15 cellular contexts compared by ENCODE assay signal in the genomic region with DNA sequence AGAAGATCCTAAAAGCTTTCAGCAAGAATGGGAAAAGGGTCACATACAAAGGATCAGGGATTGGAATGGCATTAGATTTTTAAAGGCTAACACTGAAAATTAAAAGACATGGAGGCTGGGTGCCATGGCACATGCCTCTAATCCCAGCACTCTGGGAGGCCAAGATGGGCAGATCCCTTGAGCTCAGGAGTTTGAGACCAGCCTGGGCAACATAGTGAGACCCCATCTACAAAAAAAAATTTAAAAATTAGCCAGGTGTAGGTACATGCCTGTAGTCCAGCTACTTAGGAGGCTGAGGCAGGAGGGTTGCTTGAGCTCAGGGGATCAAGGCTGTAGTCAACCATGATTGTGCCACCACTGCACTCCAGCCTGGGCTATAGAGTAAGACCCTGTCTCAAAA. TPM values are rescaled to one million over a fixed set of nuclear protein-coding genes. Genes with fewer than 3 reads are reported as not detected.
DNase-seq lines count a peak whose midpoint lies in the region; ATAC-seq, FAIRE-seq and TF ChIP-seq lines count a peak whose summit lies in the region.
"Had no signal": no experiment of that assay in that cellular context is flagged by ENCODE, and none has a peak within 500 bp of the region (broad histone marks: within the 10 kb centered on the region; RNA-seq: fewer than 3 reads in every experiment).

No MANE protein-coding gene starts in this region.

- no peak for DNase-seq in HepG2 (ENCODE audit: low spot score)
- no peak for DNase-seq in right lobe of liver
- DNase-seq in DMS153 treated with DMSO at 0.1 percent for 48 hours (lab: John Stamatoyannopoulos, UW; ENCODE audit: unreplicated experiment) = no peak
- DNase-seq in osteoblast (ENCODE audit: insufficient read length, low spot score, missing footprints) = no peak
- DNase-seq: 8988T; CD4-positive, alpha-beta memory T cell; DMS153; DMS79 treated with DMSO at 0.1 percent for 48 hours; GF-D8; GOT3; H9 had no signal

- TF ChIP-seq POLR2A in HepG2 (IDR thresholded peaks at IDR 0.05; ENCODE audit: insufficient read depth in 1 of 2, low read depth in 2 of 2, low read length in 2 of 2) = no peak
- no peak for TF ChIP-seq POLR2A in right lobe of liver (IDR thresholded peaks at IDR 0.05)

- no peak overlapping the region for H3K9ac ChIP-seq in HepG2 (ENCODE audit: insufficient read depth, low read depth, low read length)
- H3K9ac ChIP-seq: BLaER1 had no signal

- H3K4me2 ChIP-seq in HepG2 (ENCODE audit: low read depth, low read length) = no peak overlapping the region
- no peak overlapping the region for H3K4me2 ChIP-seq in osteoblast (ENCODE audit: insufficient read depth, low read length)
- H3K4me2 ChIP-seq: BLaER1 had no signal

- H2AFZ ChIP-seq in HepG2 (ENCODE audit: low read length) (no peak overlapping the region), osteoblast (ENCODE audit: low read length) (no peak overlapping the region)

- intact Hi-C loops in HepG2 (cut with micrococcal nuclease; ENCODE audit: unreplicated experiment) (no loop called here), right lobe of liver (cut with DNase I) (no loop called here)

- H3K27ac ChIP-seq in HepG2 (ENCODE audit: extremely low read length, insufficient read depth, low read length) = no peak overlapping the region
- H3K27ac ChIP-seq in right lobe of liver = no peak overlapping the region
- no peak overlapping the region for H3K27ac ChIP-seq in osteoblast (ENCODE audit: low read depth, low read length)
- H3K27ac ChIP-seq: BLaER1 had no signal

- CTCF ChIA-PET in HepG2 (lab: Yijun Ruan, JAX; ENCODE audit: low intra/inter-chr PET ratio, low total read pairs) = no interaction called here

- H3K79me2 ChIP-seq in HepG2 (ENCODE audit: insufficient read depth, low read length) (no peaks in the 10 kb centered on the region), osteoblast (ENCODE audit: insufficient read depth, low read length) (no peaks in the 10 kb centered on the region)

- no peaks in the 10 kb centered on the region for H3K36me3 ChIP-seq in HepG2 (replicated peaks in 1 of 2; ENCODE audit: control insufficient read depth in 1 of 2, insufficient read depth in 2 of 2, low read length in 2 of 2)
- no peaks in the 10 kb centered on the region for H3K36me3 ChIP-seq in right lobe of liver
- no peaks in the 10 kb centered on the region for H3K36me3 ChIP-seq in osteoblast (ENCODE audit: insufficient read depth, low read length)
- H3K36me3 ChIP-seq: BLaER1 had no signal

- ATAC-seq in HepG2 (no peak), right lobe of liver (no peak)

- POLR2A ChIA-PET in HepG2 (lab: Yijun Ruan, JAX) = no interaction called here

- in situ Hi-C loops in HepG2 (cut with HindIII; ENCODE audit: extremely low pct_ligation_motif_present, low pct_unique_long_range_greater_than_20kb) = no loop called here

- H3K9me3 ChIP-seq in HepG2 (ENCODE audit: low read length) = no peaks in the 10 kb centered on the region
- H3K9me3 ChIP-seq in right lobe of liver = no peaks in the 10 kb centered on the region
- no peaks in the 10 kb centered on the region for H3K9me3 ChIP-seq in osteoblast (ENCODE audit: low read depth, low read length)
- H3K9me3 ChIP-seq: BLaER1 had no signal

- H4K20me1 ChIP-seq in HepG2 (ENCODE audit: insufficient read depth, low read length) (no peaks in the 10 kb centered on the region), osteoblast (ENCODE audit: insufficient read depth, low read length) (no peaks in the 10 kb centered on the region)
- H4K20me1 ChIP-seq: BLaER1 had no signal

- no peaks in the 10 kb centered on the region for H3K27me3 ChIP-seq in HepG2 (ENCODE audit: control insufficient read depth in 1 of 2, insufficient read depth in 2 of 2, low read length in 2 of 2)
- H3K27me3 ChIP-seq in right lobe of liver = no peaks in the 10 kb centered on the region
- H3K27me3 ChIP-seq in osteoblast (ENCODE audit: insufficient read depth, low read length) = no peaks in the 10 kb centered on the region
- H3K27me3 ChIP-seq: BLaER1 had no signal

- no peak for TF ChIP-seq RAD21 in HepG2 (CRISPR knock-in tag; IDR thresholded peaks at IDR 0.05)

- peaks cover 17% of the 10 kb centered on the region for H3K4me1 ChIP-seq in HepG2 (ENCODE audit: insufficient read depth, low read length)
- no peaks in the 10 kb centered on the region for H3K4me1 ChIP-seq in right lobe of liver
- no peaks in the 10 kb centered on the region for H3K4me1 ChIP-seq in osteoblast (ENCODE audit: insufficient read depth, low read length)
- H3K4me1 ChIP-seq: BLaER1 had no signal

- TF ChIP-seq EP300 in HepG2 (IDR thresholded peaks at IDR 0.05; ENCODE audit: low read depth in 2 of 2, low read length in 2 of 2) (no peak), HepG2 (CRISPR knock-in tag; IDR thresholded peaks at IDR 0.05; ENCODE audit: borderline replicate concordance) (no peak)

- no TSS peak for BruUV-seq in HepG2 (replicated peaks; lab: Mats Ljungman, UMichigan)

- TF ChIP-seq CTCF in HepG2 (CRISPR knock-in tag; IDR thresholded peaks at IDR 0.05) (no peak), right lobe of liver (IDR thresholded peaks at IDR 0.05) (no peak), osteoblast (IDR thresholded peaks at IDR 0.05; ENCODE audit: extremely low read depth, low read depth, low read length) (no peak)

- H3K4me3 ChIP-seq in HepG2 (replicated peaks in 1 of 3; ENCODE audit: insufficient read depth in 1 of 3, low read depth in 2 of 3, low read length in 3 of 3) (no peak overlapping the region), right lobe of liver (no peak overlapping the region), osteoblast (ENCODE audit: insufficient read depth, low read length) (no peak overlapping the region)
- H3K4me3 ChIP-seq: BLaER1 had no signal

- FAIRE-seq in HepG2 (lab: Jason Lieb, UNC) = no peak

RNA-seq across cellular contexts. Expression of gene LURAP1, which starts 12.4 kb away (rescaled TPM):
- 0.07 and 0.10 TPM in 2 replicates for total RNA-seq in HepG2 (2016; rRNA removed; fragmentation: Illumina TruSeq; extraction: Trizol)
- 0.10 TPM in 1 of 2 replicates, not detected in the other for total RNA-seq in HepG2 (2016; cell fraction: cytosol; rRNA removed; fragmentation: Illumina TruSeq; extraction: Trizol; ENCODE audit: low read depth)
- 0.09 TPM in 1 of 2 replicates, not detected in the other for total RNA-seq in HepG2 (2016; cell fraction: insoluble cytoplasmic fraction; rRNA removed; fragmentation: Illumina TruSeq; extraction: Trizol)
- 0.10 and 0.19 TPM in 2 replicates for total RNA-seq in HepG2 (2016; cell fraction: membrane; rRNA removed; fragmentation: Illumina TruSeq; extraction: Trizol)
- total RNA-seq in HepG2 (2016; cell fraction: nucleus; rRNA removed; fragmentation: Illumina TruSeq; extraction: Trizol) = not detected in 2 replicates
- polyA plus RNA-seq in HepG2 (2011; rRNA removed) = 0.05 and 0.09 TPM in 2 replicates
- polyA plus RNA-seq in HepG2 (2011; cell fraction: cytosol; rRNA removed) = 0.07 TPM in 1 of 2 replicates, not detected in the other
- 0.07 TPM in 1 of 2 replicates, not detected in the other for polyA plus RNA-seq in HepG2 (2011; cell fraction: nucleus; rRNA removed)
- polyA plus RNA-seq in HepG2 (2012) = not detected in 2 replicates
- 0.09 TPM in 1 of 2 replicates, not detected in the other for polyA plus RNA-seq in HepG2 (2016; cell fraction: cytosol; fragmentation: Illumina TruSeq; extraction: Trizol; ENCODE audit: low read depth)
- 0.32 TPM in 1 of 2 replicates, not detected in the other for polyA plus RNA-seq in HepG2 (2016; cell fraction: insoluble cytoplasmic fraction; fragmentation: Illumina TruSeq; extraction: Trizol; ENCODE audit: low read depth)
- polyA plus RNA-seq in HepG2 (2016; cell fraction: membrane; fragmentation: Illumina TruSeq; extraction: Trizol; ENCODE audit: low read depth) = 0.09 TPM in 1 of 2 replicates, not detected in the other
- 0.24 TPM in 1 of 2 replicates, not detected in the other for polyA plus RNA-seq in HepG2 (2016; cell fraction: nucleus; fragmentation: Illumina TruSeq; extraction: Trizol; ENCODE audit: insufficient read depth, low read depth)
- polyA minus RNA-seq in HepG2 (2011; rRNA and poly(A)+ RNA removed; ENCODE audit: low replicate concordance) = 0.20 TPM in 1 of 2 replicates, not detected in the other
- not detected in 2 replicates for polyA minus RNA-seq in HepG2 (2011; cell fraction: cytosol; rRNA and poly(A)+ RNA removed)
- polyA minus RNA-seq in HepG2 (2011; cell fraction: nucleus; rRNA and poly(A)+ RNA removed) = 0.26 and 0.37 TPM in 2 replicates
- total RNA-seq in right lobe of liver = 1 to 10 TPM in 1 of 6 experiments, under 1 TPM in 5; 0.17 to 1.4 (median 0.31) TPM
- 4.1 and 4.3 TPM in 2 replicates for total RNA-seq in osteoblast
- polyA plus RNA-seq: CD14-positive monocyte had no signal

RNA-seq across cellular contexts. Expression of gene POMGNT1, which starts 17.3 kb away (rescaled TPM):
- 25.5 and 33.9 TPM in 2 replicates for total RNA-seq in HepG2 (2016; rRNA removed; fragmentation: Illumina TruSeq; extraction: Trizol)
- 16.0 and 17.5 TPM in 2 replicates for total RNA-seq in HepG2 (2016; cell fraction: cytosol; rRNA removed; fragmentation: Illumina TruSeq; extraction: Trizol; ENCODE audit: low read depth)
- total RNA-seq in HepG2 (2016; cell fraction: insoluble cytoplasmic fraction; rRNA removed; fragmentation: Illumina TruSeq; extraction: Trizol) = 21.6 and 40.7 TPM in 2 replicates
- 39.7 and 42.0 TPM in 2 replicates for total RNA-seq in HepG2 (2016; cell fraction: membrane; rRNA removed; fragmentation: Illumina TruSeq; extraction: Trizol)
- 33.0 and 37.8 TPM in 2 replicates for total RNA-seq in HepG2 (2016; cell fraction: nucleus; rRNA removed; fragmentation: Illumina TruSeq; extraction: Trizol)
- polyA plus RNA-seq in HepG2 (2011; rRNA removed) = 46.8 and 60.2 TPM in 2 replicates
- polyA plus RNA-seq in HepG2 (2011; cell fraction: cytosol; rRNA removed) = 45.3 and 46.5 TPM in 2 replicates
- polyA plus RNA-seq in HepG2 (2011; cell fraction: nucleus; rRNA removed) = 90.5 and 95.3 TPM in 2 replicates
- polyA plus RNA-seq in HepG2 (2012) = 26.4 and 33.1 TPM in 2 replicates
- 15.1 and 15.4 TPM in 2 replicates for polyA plus RNA-seq in HepG2 (2016; cell fraction: cytosol; fragmentation: Illumina TruSeq; extraction: Trizol; ENCODE audit: low read depth)
- polyA plus RNA-seq in HepG2 (2016; cell fraction: insoluble cytoplasmic fraction; fragmentation: Illumina TruSeq; extraction: Trizol; ENCODE audit: low read depth) = 20.8 and 21.4 TPM in 2 replicates
- 32.6 and 33.3 TPM in 2 replicates for polyA plus RNA-seq in HepG2 (2016; cell fraction: membrane; fragmentation: Illumina TruSeq; extraction: Trizol; ENCODE audit: low read depth)
- polyA plus RNA-seq in HepG2 (2016; cell fraction: nucleus; fragmentation: Illumina TruSeq; extraction: Trizol; ENCODE audit: insufficient read depth, low read depth) = 62.5 and 72.6 TPM in 2 replicates
- polyA minus RNA-seq in HepG2 (2011; rRNA and poly(A)+ RNA removed; ENCODE audit: low replicate concordance) = 56.2 and 61.9 TPM in 2 replicates
- polyA minus RNA-seq in HepG2 (2011; cell fraction: cytosol; rRNA and poly(A)+ RNA removed) = 15.2 and 19.3 TPM in 2 replicates
- 26.4 and 33.8 TPM in 2 replicates for polyA minus RNA-seq in HepG2 (2011; cell fraction: nucleus; rRNA and poly(A)+ RNA removed)
- 10 to 100 TPM; 26.9 to 47.4 (median 38.8) TPM for total RNA-seq in right lobe of liver
- 43.9 and 45.6 TPM in 2 replicates for total RNA-seq in osteoblast

RNA-seq across cellular contexts. Expression of gene RAD54L, which starts 32.1 kb away (rescaled TPM):
- total RNA-seq in HepG2 (2016; rRNA removed; fragmentation: Illumina TruSeq; extraction: Trizol) (30.0 and 30.1 TPM in 2 replicates), right lobe of liver (1 to 10 TPM in 1 of 6 experiments, under 1 TPM in 5; 0.27 to 2.5 (median 0.70) TPM), osteoblast (0.59 and 1.4 TPM in 2 replicates)
- total RNA-seq in HepG2 (2016; cell fraction: cytosol; rRNA removed; fragmentation: Illumina TruSeq; extraction: Trizol; ENCODE audit: low read depth) = 6.0 and 6.4 TPM in 2 replicates
- total RNA-seq in HepG2 (2016; cell fraction: insoluble cytoplasmic fraction; rRNA removed; fragmentation: Illumina TruSeq; extraction: Trizol) = 25.4 and 26.8 TPM in 2 replicates
- total RNA-seq in HepG2 (2016; cell fraction: membrane; rRNA removed; fragmentation: Illumina TruSeq; extraction: Trizol) = 16.3 and 17.5 TPM in 2 replicates
- total RNA-seq in HepG2 (2016; cell fraction: nucleus; rRNA removed; fragmentation: Illumina TruSeq; extraction: Trizol) = 30.2 and 34.5 TPM in 2 replicates
- polyA plus RNA-seq in HepG2 (2011; rRNA removed) = 8.1 and 10.2 TPM in 2 replicates
- polyA plus RNA-seq in HepG2 (2011; cell fraction: cytosol; rRNA removed) = 3.9 and 7.1 TPM in 2 replicates
- polyA plus RNA-seq in HepG2 (2011; cell fraction: nucleus; rRNA removed) = 30.4 and 45.7 TPM in 2 replicates
- polyA plus RNA-seq in HepG2 (2012) = 4.8 and 8.9 TPM in 2 replicates
- polyA plus RNA-seq in HepG2 (2016; cell fraction: cytosol; fragmentation: Illumina TruSeq; extraction: Trizol; ENCODE audit: low read depth) = 3.8 TPM in 2 replicates
- polyA plus RNA-seq in HepG2 (2016; cell fraction: insoluble cytoplasmic fraction; fragmentation: Illumina TruSeq; extraction: Trizol; ENCODE audit: low read depth) = 26.5 and 31.7 TPM in 2 replicates
- 6.5 and 9.4 TPM in 2 replicates for polyA plus RNA-seq in HepG2 (2016; cell fraction: membrane; fragmentation: Illumina TruSeq; extraction: Trizol; ENCODE audit: low read depth)
- 84.2 and 90.7 TPM in 2 replicates for polyA plus RNA-seq in HepG2 (2016; cell fraction: nucleus; fragmentation: Illumina TruSeq; extraction: Trizol; ENCODE audit: insufficient read depth, low read depth)
- polyA minus RNA-seq in HepG2 (2011; rRNA and poly(A)+ RNA removed; ENCODE audit: low replicate concordance) = 10.8 and 28.0 TPM in 2 replicates
- polyA minus RNA-seq in HepG2 (2011; cell fraction: cytosol; rRNA and poly(A)+ RNA removed) = 5.3 and 6.1 TPM in 2 replicates
- 8.3 and 15.1 TPM in 2 replicates for polyA minus RNA-seq in HepG2 (2011; cell fraction: nucleus; rRNA and poly(A)+ RNA removed)
- polyA plus RNA-seq: CD14-positive monocyte had no signal

RNA-seq across cellular contexts. Expression of gene P3R3URF, which starts 39.2 kb away (rescaled TPM):
- not detected in 2 replicates for total RNA-seq in HepG2 (2016; rRNA removed; fragmentation: Illumina TruSeq; extraction: Trizol)
- not detected in 2 replicates for total RNA-seq in HepG2 (2016; cell fraction: cytosol; rRNA removed; fragmentation: Illumina TruSeq; extraction: Trizol; ENCODE audit: low read depth)
- not detected in 2 replicates for total RNA-seq in HepG2 (2016; cell fraction: insoluble cytoplasmic fraction; rRNA removed; fragmentation: Illumina TruSeq; extraction: Trizol)
- total RNA-seq in HepG2 (2016; cell fraction: membrane; rRNA removed; fragmentation: Illumina TruSeq; extraction: Trizol) = not detected in 2 replicates
- not detected in 2 replicates for total RNA-seq in HepG2 (2016; cell fraction: nucleus; rRNA removed; fragmentation: Illumina TruSeq; extraction: Trizol)
- polyA plus RNA-seq in HepG2 (2011; rRNA removed) = not detected in 2 replicates
- not detected in 2 replicates for polyA plus RNA-seq in HepG2 (2011; cell fraction: cytosol; rRNA removed)
- not detected in 2 replicates for polyA plus RNA-seq in HepG2 (2011; cell fraction: nucleus; rRNA removed)
- not detected in 2 replicates for polyA plus RNA-seq in HepG2 (2012)
- polyA plus RNA-seq in HepG2 (2016; cell fraction: cytosol; fragmentation: Illumina TruSeq; extraction: Trizol; ENCODE audit: low read depth) = not detected in 2 replicates
- not detected in 2 replicates for polyA plus RNA-seq in HepG2 (2016; cell fraction: insoluble cytoplasmic fraction; fragmentation: Illumina TruSeq; extraction: Trizol; ENCODE audit: low read depth)
- not detected in 2 replicates for polyA plus RNA-seq in HepG2 (2016; cell fraction: membrane; fragmentation: Illumina TruSeq; extraction: Trizol; ENCODE audit: low read depth)
- polyA plus RNA-seq in HepG2 (2016; cell fraction: nucleus; fragmentation: Illumina TruSeq; extraction: Trizol; ENCODE audit: insufficient read depth, low read depth) = not detected in 2 replicates
- not detected in 2 replicates for polyA minus RNA-seq in HepG2 (2011; rRNA and poly(A)+ RNA removed; ENCODE audit: low replicate concordance)
- not detected in 2 replicates for polyA minus RNA-seq in HepG2 (2011; cell fraction: cytosol; rRNA and poly(A)+ RNA removed)
- polyA minus RNA-seq in HepG2 (2011; cell fraction: nucleus; rRNA and poly(A)+ RNA removed) = not detected in 2 replicates
- not detected for total RNA-seq in right lobe of liver
- total RNA-seq in osteoblast = not detected in 2 replicates
- total RNA-seq: A673; CD4-positive, alpha-beta memory T cell; H9 had no signal
- polyA plus RNA-seq: AG04450; CD14-positive monocyte; CD4-positive, alpha-beta memory T cell had no signal

RNA-seq across cellular contexts. Expression of gene TSPAN1, which starts 40.6 kb away (rescaled TPM):
- total RNA-seq in HepG2 (2016; rRNA removed; fragmentation: Illumina TruSeq; extraction: Trizol) (1.2 and 1.7 TPM in 2 replicates), right lobe of liver (1 to 10 TPM; 2.6 to 6.3 (median 3.6) TPM), osteoblast (0.59 and 1.1 TPM in 2 replicates)
- 1.0 and 1.2 TPM in 2 replicates for total RNA-seq in HepG2 (2016; cell fraction: cytosol; rRNA removed; fragmentation: Illumina TruSeq; extraction: Trizol; ENCODE audit: low read depth)
- total RNA-seq in HepG2 (2016; cell fraction: insoluble cytoplasmic fraction; rRNA removed; fragmentation: Illumina TruSeq; extraction: Trizol) = 1.00 and 2.0 TPM in 2 replicates
- total RNA-seq in HepG2 (2016; cell fraction: membrane; rRNA removed; fragmentation: Illumina TruSeq; extraction: Trizol) = 0.87 and 1.8 TPM in 2 replicates
- total RNA-seq in HepG2 (2016; cell fraction: nucleus; rRNA removed; fragmentation: Illumina TruSeq; extraction: Trizol) = 1.2 and 2.3 TPM in 2 replicates
- 2.9 and 4.5 TPM in 2 replicates for polyA plus RNA-seq in HepG2 (2011; rRNA removed)
- 4.0 and 5.3 TPM in 2 replicates for polyA plus RNA-seq in HepG2 (2011; cell fraction: cytosol; rRNA removed)
- 4.9 and 5.5 TPM in 2 replicates for polyA plus RNA-seq in HepG2 (2011; cell fraction: nucleus; rRNA removed)
- 1.6 and 2.4 TPM in 2 replicates for polyA plus RNA-seq in HepG2 (2012)
- polyA plus RNA-seq in HepG2 (2016; cell fraction: cytosol; fragmentation: Illumina TruSeq; extraction: Trizol; ENCODE audit: low read depth) = 0.80 and 1.7 TPM in 2 replicates
- 1.6 and 2.5 TPM in 2 replicates for polyA plus RNA-seq in HepG2 (2016; cell fraction: insoluble cytoplasmic fraction; fragmentation: Illumina TruSeq; extraction: Trizol; ENCODE audit: low read depth)
- 0.85 and 1.3 TPM in 2 replicates for polyA plus RNA-seq in HepG2 (2016; cell fraction: membrane; fragmentation: Illumina TruSeq; extraction: Trizol; ENCODE audit: low read depth)
- 5.9 and 6.2 TPM in 2 replicates for polyA plus RNA-seq in HepG2 (2016; cell fraction: nucleus; fragmentation: Illumina TruSeq; extraction: Trizol; ENCODE audit: insufficient read depth, low read depth)
- polyA minus RNA-seq in HepG2 (2011; rRNA and poly(A)+ RNA removed; ENCODE audit: low replicate concordance) = 8.7 and 82.7 TPM in 2 replicates
- polyA minus RNA-seq in HepG2 (2011; cell fraction: cytosol; rRNA and poly(A)+ RNA removed) = 2.0 and 2.4 TPM in 2 replicates
- 3.3 and 4.5 TPM in 2 replicates for polyA minus RNA-seq in HepG2 (2011; cell fraction: nucleus; rRNA and poly(A)+ RNA removed)
- total RNA-seq: A673; CD4-positive, alpha-beta memory T cell; H9 had no signal
- polyA plus RNA-seq: CD14-positive monocyte; CD4-positive, alpha-beta memory T cell had no signal
